ENCODE assay signal across 10 cellular contexts in genomic region chr2:219248845-219249202, GRCh38. TPM values are rescaled to one million over a fixed set of nuclear protein-coding genes. Genes with fewer than 3 reads are reported as not detected.
A peak's percentile ranks its signal among the peaks of the same experiment; 100 is the strongest.
DNase-seq lines count a peak whose midpoint lies in the region; ATAC-seq, FAIRE-seq and TF ChIP-seq lines count a peak whose summit lies in the region.
"Had no signal": no experiment of that assay in that cellular context is flagged by ENCODE, and none has a peak within 500 bp of the region (broad histone marks: within the 10 kb centered on the region; RNA-seq: fewer than 3 reads in every experiment).

No MANE protein-coding gene starts in this region.

- no peak overlapping the region for H4K91ac ChIP-seq in H1 (replicated peaks; ENCODE audit: insufficient read length, low read length)

- H4K5ac ChIP-seq in H1 (ENCODE audit: insufficient read length, low read depth, low read length) = no peak overlapping the region

- H3K4me1 Mint-ChIP-seq in CD4-positive, alpha-beta T cell (ENCODE audit: low read depth) = peaks cover 84% of the 10 kb centered on the region

- H4K20me1 ChIP-seq in OCI-LY7 (ENCODE audit: insufficient read depth, low read length) (no peaks in the 10 kb centered on the region), H1 (replicated peaks in 1 of 2; ENCODE audit: control insufficient read depth in 1 of 2, insufficient read depth in 2 of 2, low read length in 2 of 2) (no peaks in the 10 kb centered on the region)

- TF ChIP-seq EP300 in H1 (IDR thresholded peaks at IDR 0.05; ENCODE audit: borderline replicate concordance in 1 of 2, low read depth in 2 of 2, low read length in 2 of 2) = no peak

- H2BK120ac ChIP-seq in H1 (replicated peaks; ENCODE audit: low read depth, low read length) = no peak overlapping the region

- no peak overlapping the region for H2BK5ac ChIP-seq in H1 (ENCODE audit: low read depth, low read length)

- no peak for DNase-seq in CD4-positive, alpha-beta T cell
- no peak for DNase-seq in OCI-LY7 (ENCODE audit: low spot score)
- no peak for DNase-seq in H1 (ENCODE audit: low read depth in 1 of 2, low spot score in 2 of 2)
- no peak for DNase-seq in pancreas
- DNase-seq in NCI-H82 treated with DMSO at 0.1 percent for 48 hours (lab: John Stamatoyannopoulos, UW; ENCODE audit: unreplicated experiment) = no peak
- DNase-seq: activated effector memory CD4-positive, alpha-beta T cell treated with Interleukin-2 at 50 U/mL for 16 hours had no signal

- peaks cover 54% of the 10 kb centered on the region for H3K36me3 ChIP-seq in OCI-LY7 (ENCODE audit: insufficient read depth, low read length)
- peaks cover 0 to 9% (median 5%) of the 10 kb centered on the region in 4 experiments; a peak in 5 of 8 replicates for H3K36me3 ChIP-seq in H1 (ENCODE audit: control insufficient read depth in 2 of 4, insufficient read depth in 4 of 4, low read length in 3 of 4)
- peaks cover 0 to 5% (median 0%) of the 10 kb centered on the region in 3 donors for H3K36me3 ChIP-seq in pancreas

- FAIRE-seq in H1 (lab: Jason Lieb, UNC) (no peak), pancreas (lab: Jason Lieb, UNC) (no peak)

- H3K4me1 ChIP-seq in OCI-LY7 (ENCODE audit: insufficient read depth, low read length, poor library complexity, severe bottlenecking) = peaks cover 76% of the 10 kb centered on the region
- peaks cover 5 to 14% (median 12%) of the 10 kb centered on the region in 4 experiments for H3K4me1 ChIP-seq in H1 (replicated peaks in 1 of 4; ENCODE audit: control insufficient read depth in 3 of 4, insufficient read depth in 4 of 4, low read length in 3 of 4)
- peaks cover 26 to 66% (median 32%) of the 10 kb centered on the region in 3 donors for H3K4me1 ChIP-seq in pancreas

- no peaks in the 10 kb centered on the region for H3K27me3 ChIP-seq in CD4-positive, alpha-beta T cell (ENCODE audit: control insufficient read depth, insufficient read depth, low read length)
- H3K27me3 ChIP-seq in H1 (replicated peaks in 1 of 4; ENCODE audit: control insufficient read depth in 3 of 4, extremely low read depth in 1 of 4, insufficient read depth in 3 of 4, low read length in 3 of 4) = peaks cover 0 to 20% (median 11%) of the 10 kb centered on the region in 4 experiments; a peak in 5 of 7 replicates
- H3K27me3 ChIP-seq in pancreas = no peaks in the 10 kb centered on the region

- peak overlapping the region; percentile 61 for H3K27ac ChIP-seq in CD4-positive, alpha-beta T cell (ENCODE audit: low read depth, low read length)
- peak overlapping the region; percentile 96 for H3K27ac ChIP-seq in OCI-LY7 (ENCODE audit: low read depth, low read length, poor library complexity, severe bottlenecking)
- H3K27ac ChIP-seq in H1 (ENCODE audit: low read depth, low read length) = no peak overlapping the region
- H3K27ac ChIP-seq in pancreas = peak overlapping the region; percentile 90 to 96 (median 92)

- no peak overlapping the region for H3K23ac ChIP-seq in H1 (ENCODE audit: insufficient read length)

- H3K4me3 ChIP-seq in OCI-LY7 (ENCODE audit: low read depth, low read length, poor library complexity, severe bottlenecking) (peak overlapping the region; percentile 84), H1 (ENCODE audit: extremely low read depth in 1 of 4, insufficient read depth in 2 of 4, low read depth in 3 of 4, low read length in 4 of 4) (no peak overlapping the region), pancreas (peak overlapping the region in 2 of 4 donors; percentile 14 to 25)

- peak overlapping the region; percentile 93 for H3K4me2 ChIP-seq in OCI-LY7 (ENCODE audit: low read length)
- 0 out of 4 replicates have a peak overlapping the region, but pooled peaks of 1 of the 2 experiments have one; percentile 20 for H3K4me2 ChIP-seq in H1 (ENCODE audit: insufficient read depth in 1 of 2, low read depth in 2 of 2, low read length in 2 of 2)

- intact Hi-C loops in CD4-positive, alpha-beta T cell (cut with DNase I, micrococcal nuclease) = loop anchor here in 1 of 2 experiments (1.0 to 5.0 kb wide), 2 partner anchors 20 to 72 kb away; partner anchors contain the start of genes ANKZF1, ATG9A, CNPPD1 and RETREG2
- intact Hi-C loops in OCI-LY7 (cut with micrococcal nuclease; ENCODE audit: unreplicated experiment) (loop anchor here (1.0 kb wide), 4 partner anchors 20 to 89 kb away; partner anchors contain the start of genes ANKZF1, ATG9A, NHEJ1 and ZFAND2B), pancreas (cut with DNase I) (no loop called here)

- H3K27me3 Mint-ChIP-seq in CD4-positive, alpha-beta T cell = no peaks in the 10 kb centered on the region

- peaks cover 8% of the 10 kb centered on the region; the same call in 1 of the 2 replicates for H3K79me1 ChIP-seq in H1 (ENCODE audit: low read depth, low read length)

- no peak overlapping the region for H3K18ac ChIP-seq in H1 (ENCODE audit: extremely low read depth, low read length)

- peak overlapping the region; percentile 96 for H3K27ac Mint-ChIP-seq in CD4-positive, alpha-beta T cell

- H2BK12ac ChIP-seq in H1 (ENCODE audit: low read depth, low read length) = no peak overlapping the region

- H3K4ac ChIP-seq in H1 (replicated peaks; ENCODE audit: insufficient read length, low read depth, low read length) = no peak overlapping the region

- no peak for ATAC-seq in CD4-positive, alpha-beta T cell (ENCODE audit: poor library complexity)
- ATAC-seq in pancreas (no peak), HG03460 (IDR thresholded peaks at IDR 0.05; ENCODE audit: unreplicated experiment) (no peak), HG02973 (IDR thresholded peaks at IDR 0.05; ENCODE audit: unreplicated experiment) (no peak), GM19324 (IDR thresholded peaks at IDR 0.05; ENCODE audit: low FRiP score, unreplicated experiment) (no peak)

- no peak overlapping the region for H3K56ac ChIP-seq in H1 (replicated peaks; ENCODE audit: insufficient read length, low read depth, low read length)

- CTCF ChIA-PET in CD4-positive, alpha-beta T cell (lab: Charles Lee) = interaction anchor here (1.0 to 3.8 kb wide), 6 partner anchors 19 to 89 kb away, joined by 5 to 30 read pairs (median 6); partner anchors contain the start of genes ANKZF1, ATG9A and NHEJ1
- CTCF ChIA-PET in OCI-LY7 (lab: Charles Lee; ENCODE audit: unreplicated experiment) = interaction anchor here (0.7 to 3.3 kb wide), 4 partner anchors 16 to 90 kb away, joined by 4 to 13 read pairs (median 7); partner anchors contain the start of gene DNAJB2
- CTCF ChIA-PET in H1 (lab: Charles Lee; ENCODE audit: partially characterized antibody) = interaction anchor here (0.6 to 6.6 kb wide), 18 partner anchors 8 to 243 kb away, joined by 3 to 118 read pairs (median 4); partner anchors contain the start of genes DNAJB2 and ZFAND2B

- H2AK5ac ChIP-seq in H1 (ENCODE audit: low read depth, low read length) = no peak overlapping the region

- H2BK15ac ChIP-seq in H1 (ENCODE audit: low read length) = no peak overlapping the region

- H3K14ac ChIP-seq in H1 (ENCODE audit: insufficient read length) = no peak overlapping the region

- H3K79me2 ChIP-seq in OCI-LY7 (ENCODE audit: insufficient read depth, low read depth, low read length) (peaks cover 59% of the 10 kb centered on the region), H1 (ENCODE audit: control insufficient read depth in 1 of 2, insufficient read depth in 2 of 2, low read length in 2 of 2) (peaks cover 0 to 5% of the 10 kb centered on the region in 2 experiments; a peak in 1 of 4 replicates)

- no TSS peak for BruUV-seq in OCI-LY7 (replicated peaks; lab: Mats Ljungman, UMichigan)

- peaks cover 20% of the 10 kb centered on the region for H3K23me2 ChIP-seq in H1 (ENCODE audit: low read depth, low read length)

- peak overlapping the region; percentile 88 for H3K4me3 Mint-ChIP-seq in CD4-positive, alpha-beta T cell

- POLR2A ChIA-PET in CD4-positive, alpha-beta T cell (lab: Charles Lee) = interaction anchor here (0.6 to 10.1 kb wide), 14 partner anchors 11 to 139 kb away, joined by 3 to 202 read pairs (median 15); partner anchors contain the start of genes ABCB6, ANKZF1, ATG9A and CNPPD1
- POLR2A ChIA-PET in OCI-LY7 (lab: Charles Lee) (interaction anchor here (0.5 to 3.5 kb wide), 11 partner anchors 9 to 135 kb away, joined by 3 to 28 read pairs (median 9); partner anchors contain the start of genes ANKZF1, ATG9A, CNPPD1 and ZFAND2B), H1 (lab: Charles Lee; ENCODE audit: partially characterized antibody) (interaction anchor here (0.7 to 14.9 kb wide), 12 partner anchors 10 to 269 kb away, joined by 3 to 190 read pairs (median 4); partner anchors contain the start of genes ABCB6, ANKZF1, ATG9A and DNAJB2)

- TF ChIP-seq POLR2A in H1 (IDR thresholded peaks at IDR 0.05; ENCODE audit: control extremely low read depth in 1 of 2, low read depth in 2 of 2, low read length in 2 of 2) = no peak

- no peak overlapping the region for H3K9ac ChIP-seq in H1 (replicated peaks in 1 of 4; ENCODE audit: extremely low read depth in 1 of 4, low read depth in 3 of 4, low read length in 3 of 4)

- H3K9me2 ChIP-seq in OCI-LY7 (ENCODE audit: insufficient read depth, low read length) = no peaks in the 10 kb centered on the region

- H2AFZ ChIP-seq in OCI-LY7 (ENCODE audit: low read length) (no peak overlapping the region), H1 (ENCODE audit: low read length) (no peak overlapping the region)

- no peaks in the 10 kb centered on the region for H3K9me3 Mint-ChIP-seq in CD4-positive, alpha-beta T cell

- no peak overlapping the region for H2BK20ac ChIP-seq in H1 (ENCODE audit: low read length)

- no peak overlapping the region for H4K8ac ChIP-seq in H1 (ENCODE audit: extremely low read depth, insufficient read depth, low read length)

- H3K36me3 Mint-ChIP-seq in CD4-positive, alpha-beta T cell (ENCODE audit: low read depth) = peaks cover 69% of the 10 kb centered on the region

- 79% methylated on average over 2 of the region's 2 CpGs; no CpG with 5 or more reads in 1 of the 2 experiments for WGBS in H1 (ENCODE audit: extremely low coverage in 1 of 2, insufficient coverage in 1 of 2, insufficient read length in 1 of 2, insufficient replicate concordance in 2 of 2, low coverage in 1 of 2, low lambda C conversion rate in 2 of 2, missing lambda C conversion rate in 1 of 2), 2 experiments
- 56 to 58% methylated on average over 2 of the region's 2 CpGs for WGBS in pancreas, 2 donors

- H3K9me3 ChIP-seq in CD4-positive, alpha-beta T cell (ENCODE audit: control insufficient read depth, low read length) = no peaks in the 10 kb centered on the region
- no peaks in the 10 kb centered on the region for H3K9me3 ChIP-seq in OCI-LY7 (ENCODE audit: low read length)
- no peaks in the 10 kb centered on the region for H3K9me3 ChIP-seq in H1 (ENCODE audit: insufficient read depth in 2 of 2, low read depth in 1 of 2, low read length in 1 of 2)
- H3K9me3 ChIP-seq in pancreas = no peaks in the 10 kb centered on the region

- no peak for TF ChIP-seq RAD21 in H1 (IDR thresholded peaks at IDR 0.05 in 1 of 2, conservative IDR thresholded peaks at IDR 0.05 in 1 of 2; ENCODE audit: low read depth in 2 of 2, low read length in 2 of 2)

- no peak for TF ChIP-seq CTCF in CD4-positive, alpha-beta T cell (IDR thresholded peaks at IDR 0.05)
- TF ChIP-seq CTCF in OCI-LY7 (conservative IDR thresholded peaks at IDR 0.05; ENCODE audit: low read length) = no peak
- no peak for TF ChIP-seq CTCF in H1 (IDR thresholded peaks at IDR 0.05; ENCODE audit: control extremely low read depth in 1 of 3, insufficient read depth in 1 of 3, low read depth in 1 of 3, low read length in 3 of 3)
- no peak for TF ChIP-seq CTCF in pancreas (IDR thresholded peaks at IDR 0.05)

RNA-seq across cellular contexts. Expression of gene STK16, which starts 3.5 kb away (rescaled TPM):
- total RNA-seq in CD4-positive, alpha-beta T cell = 10 to 100 TPM; 11.2 to 14.1 TPM
- total RNA-seq in OCI-LY7 (2014; rRNA removed; shearing (Covaris generic)) = 19.6 and 23.4 TPM in 2 replicates
- 39.5 and 42.8 TPM in 2 replicates for total RNA-seq in OCI-LY7 (2022)
- 17.0 and 21.3 TPM in 2 replicates for total RNA-seq in H1 (2021; fragmentation: NEBNext Ultra II Directional; extraction: Animal tissue kit (Norgen Biotek cat#: 25700))
- 51.4 and 69.9 TPM in 2 replicates for polyA plus RNA-seq in H1 (2011; rRNA removed)
- polyA plus RNA-seq in H1 (2011; cell fraction: cytosol; rRNA removed) = 57.6 TPM
- 61.7 TPM for polyA plus RNA-seq in H1 (2011; cell fraction: nucleus; rRNA removed)
- 24.0 to 34.8 TPM (median 27.4 TPM) in 4 replicates for polyA plus RNA-seq in H1 (2012, experiment 1 of 2)
- 17.0 TPM for polyA plus RNA-seq in H1 (2012, experiment 2 of 2)
- polyA plus RNA-seq in H1 (2013, experiment 1 of 2) = 12.3 TPM
- polyA plus RNA-seq in H1 (2013, experiment 2 of 2) = 10.4 TPM
- 36.1 and 47.0 TPM in 2 replicates for polyA minus RNA-seq in H1 (2011; rRNA and poly(A)+ RNA removed)
- polyA minus RNA-seq in H1 (2011; cell fraction: cytosol; rRNA and poly(A)+ RNA removed) = 12.3 TPM
- polyA minus RNA-seq in H1 (2011; cell fraction: nucleus; rRNA and poly(A)+ RNA removed) = 36.2 TPM
- total RNA-seq in pancreas = 10 to 100 TPM; 14.7 to 18.5 (median 16.8) TPM
- polyA plus RNA-seq in pancreas = 10 to 100 TPM; 17.1 to 28.4 TPM

RNA-seq across cellular contexts. Expression of gene GLB1L, which starts 3.6 kb away (rescaled TPM):
- 1 to 10 TPM; 2.4 to 3.0 TPM for total RNA-seq in CD4-positive, alpha-beta T cell
- total RNA-seq in OCI-LY7 (2014; rRNA removed; shearing (Covaris generic)) = 2.7 and 8.6 TPM in 2 replicates
- total RNA-seq in OCI-LY7 (2022) (6.4 and 6.9 TPM in 2 replicates), pancreas (1 to 10 TPM; 1.8 to 4.1 (median 2.3) TPM)
- 3.2 and 3.7 TPM in 2 replicates for total RNA-seq in H1 (2021; fragmentation: NEBNext Ultra II Directional; extraction: Animal tissue kit (Norgen Biotek cat#: 25700))
- polyA plus RNA-seq in H1 (2011; rRNA removed) (3.7 and 4.0 TPM in 2 replicates), pancreas (1 to 10 TPM; 4.3 to 6.9 TPM)
- polyA plus RNA-seq in H1 (2011; cell fraction: cytosol; rRNA removed) = 4.0 TPM
- 7.6 TPM for polyA plus RNA-seq in H1 (2011; cell fraction: nucleus; rRNA removed)
- 2.2 to 4.8 TPM (median 3.3 TPM) in 4 replicates for polyA plus RNA-seq in H1 (2012, experiment 1 of 2)
- 1.3 TPM for polyA plus RNA-seq in H1 (2012, experiment 2 of 2)
- 4.1 TPM for polyA plus RNA-seq in H1 (2013, experiment 1 of 2)
- polyA plus RNA-seq in H1 (2013, experiment 2 of 2) = 3.8 TPM
- polyA minus RNA-seq in H1 (2011; rRNA and poly(A)+ RNA removed) = 2.5 and 3.3 TPM in 2 replicates
- 1.8 TPM for polyA minus RNA-seq in H1 (2011; cell fraction: cytosol; rRNA and poly(A)+ RNA removed)
- polyA minus RNA-seq in H1 (2011; cell fraction: nucleus; rRNA and poly(A)+ RNA removed) = 7.1 TPM

RNA-seq across cellular contexts. Expression of gene TUBA4B, which starts 4.2 kb away (rescaled TPM):
- not detected for total RNA-seq in CD4-positive, alpha-beta T cell
- not detected in 2 replicates for total RNA-seq in OCI-LY7 (2014; rRNA removed; shearing (Covaris generic))
- 0.28 TPM in 1 of 2 replicates, not detected in the other for total RNA-seq in OCI-LY7 (2022)
- 0.24 TPM in 1 of 2 replicates, not detected in the other for total RNA-seq in H1 (2021; fragmentation: NEBNext Ultra II Directional; extraction: Animal tissue kit (Norgen Biotek cat#: 25700))
- 0.08 and 0.25 TPM in 2 replicates for polyA plus RNA-seq in H1 (2011; rRNA removed)
- polyA plus RNA-seq in H1 (2011; cell fraction: cytosol; rRNA removed) = 0.10 TPM
- polyA plus RNA-seq in H1 (2011; cell fraction: nucleus; rRNA removed) = 0.23 TPM
- polyA plus RNA-seq in H1 (2012, experiment 1 of 2) = not detected in 4 replicates
- not detected for polyA plus RNA-seq in H1 (2012, experiment 2 of 2)
- polyA plus RNA-seq in H1 (2013, experiment 1 of 2) = 0.08 TPM
- polyA plus RNA-seq in H1 (2013, experiment 2 of 2) = 0.07 TPM
- 0.13 TPM in 1 of 2 replicates, not detected in the other for polyA minus RNA-seq in H1 (2011; rRNA and poly(A)+ RNA removed)
- polyA minus RNA-seq in H1 (2011; cell fraction: cytosol; rRNA and poly(A)+ RNA removed) = not detected
- polyA minus RNA-seq in H1 (2011; cell fraction: nucleus; rRNA and poly(A)+ RNA removed) = not detected
- total RNA-seq in pancreas = not detected
- not detected for polyA plus RNA-seq in pancreas
- total RNA-seq: mesenteric fat pad had no signal

RNA-seq across cellular contexts. Expression of gene TUBA4A, which starts 4.9 kb away (rescaled TPM):
- 100 to 1,000 TPM; 183 to 185 TPM for total RNA-seq in CD4-positive, alpha-beta T cell
- total RNA-seq in OCI-LY7 (2014; rRNA removed; shearing (Covaris generic)) = 62.8 and 96.0 TPM in 2 replicates
- total RNA-seq in OCI-LY7 (2022) (181 and 186 TPM in 2 replicates), pancreas (10 to 100 TPM; 12.2 to 19.5 (median 13.3) TPM)
- total RNA-seq in H1 (2021; fragmentation: NEBNext Ultra II Directional; extraction: Animal tissue kit (Norgen Biotek cat#: 25700)) = 59.5 and 67.3 TPM in 2 replicates
- polyA plus RNA-seq in H1 (2011; rRNA removed) (172 and 174 TPM in 2 replicates), pancreas (10 to 100 TPM; 15.6 to 51.5 TPM)
- polyA plus RNA-seq in H1 (2011; cell fraction: cytosol; rRNA removed) = 93.1 TPM
- 114 TPM for polyA plus RNA-seq in H1 (2011; cell fraction: nucleus; rRNA removed)
- 59.2 to 76.9 TPM (median 63.8 TPM) in 4 replicates for polyA plus RNA-seq in H1 (2012, experiment 1 of 2)
- 64.6 TPM for polyA plus RNA-seq in H1 (2012, experiment 2 of 2)
- polyA plus RNA-seq in H1 (2013, experiment 1 of 2) = 87.7 TPM
- 77.5 TPM for polyA plus RNA-seq in H1 (2013, experiment 2 of 2)
- polyA minus RNA-seq in H1 (2011; rRNA and poly(A)+ RNA removed) = 31.2 and 39.5 TPM in 2 replicates
- 15.0 TPM for polyA minus RNA-seq in H1 (2011; cell fraction: cytosol; rRNA and poly(A)+ RNA removed)
- polyA minus RNA-seq in H1 (2011; cell fraction: nucleus; rRNA and poly(A)+ RNA removed) = 20.9 TPM

RNA-seq across cellular contexts. Expression of gene ANKZF1, which starts 19.2 kb away (rescaled TPM):
- 100 to 1,000 TPM; 128 to 135 TPM for total RNA-seq in CD4-positive, alpha-beta T cell
- total RNA-seq in OCI-LY7 (2014; rRNA removed; shearing (Covaris generic)) = 57.8 and 91.0 TPM in 2 replicates
- total RNA-seq in OCI-LY7 (2022) (73.2 and 82.4 TPM in 2 replicates), pancreas (10 to 100 TPM; 17.7 to 36.5 (median 28.7) TPM)
- 44.4 and 50.1 TPM in 2 replicates for total RNA-seq in H1 (2021; fragmentation: NEBNext Ultra II Directional; extraction: Animal tissue kit (Norgen Biotek cat#: 25700))
- polyA plus RNA-seq in H1 (2011; rRNA removed) (32.5 and 43.7 TPM in 2 replicates), pancreas (10 to 100 TPM; 66.0 to 85.0 TPM)
- polyA plus RNA-seq in H1 (2011; cell fraction: cytosol; rRNA removed) = 45.5 TPM
- polyA plus RNA-seq in H1 (2011; cell fraction: nucleus; rRNA removed) = 197 TPM
- polyA plus RNA-seq in H1 (2012, experiment 1 of 2) = 46.6 to 53.3 TPM (median 50.4 TPM) in 4 replicates
- polyA plus RNA-seq in H1 (2012, experiment 2 of 2) = 26.9 TPM
- 31.9 TPM for polyA plus RNA-seq in H1 (2013, experiment 1 of 2)
- polyA plus RNA-seq in H1 (2013, experiment 2 of 2) = 30.1 TPM
- 33.2 and 37.7 TPM in 2 replicates for polyA minus RNA-seq in H1 (2011; rRNA and poly(A)+ RNA removed)
- 29.0 TPM for polyA minus RNA-seq in H1 (2011; cell fraction: cytosol; rRNA and poly(A)+ RNA removed)
- 67.9 TPM for polyA minus RNA-seq in H1 (2011; cell fraction: nucleus; rRNA and poly(A)+ RNA removed)
